ENCODE assay signal across 8 cellular contexts in the genomic region with DNA sequence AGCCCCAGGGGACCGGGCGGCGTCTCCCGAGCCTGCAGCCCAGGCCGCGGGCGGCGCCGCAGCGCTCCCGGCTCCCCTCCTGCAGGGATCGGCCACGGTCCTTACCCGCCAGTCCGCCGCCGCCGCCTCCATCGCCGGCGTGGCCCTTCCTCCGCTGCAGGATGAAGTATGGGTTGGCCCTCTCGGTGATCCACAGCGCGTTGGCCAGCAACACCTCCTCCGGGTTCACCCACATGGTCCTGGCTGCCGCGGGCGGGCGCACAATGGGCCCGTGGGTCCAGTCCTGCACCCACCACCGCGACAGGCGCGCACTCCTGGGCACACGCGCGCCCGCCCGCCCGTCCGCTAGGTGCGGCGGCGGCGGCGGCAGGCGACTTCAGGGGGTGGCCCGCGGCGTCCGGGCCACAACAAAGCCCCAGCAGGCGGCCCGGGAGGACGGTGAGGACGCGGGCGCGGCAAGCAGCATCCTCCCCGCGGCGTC. TPM values are rescaled to one million over a fixed set of nuclear protein-coding genes. Genes with fewer than 3 reads are reported as not detected.
DNase-seq lines count a peak whose midpoint lies in the region; ATAC-seq and TF ChIP-seq lines count a peak whose summit lies in the region.

No MANE protein-coding gene starts in this region.

- peak overlapping the region; percentile 95 for H3K27ac ChIP-seq in RWPE1
- H3K27ac ChIP-seq in dorsolateral prefrontal cortex = peak overlapping the region in 58 of 59 donors; percentile 0 to 98 (median 93)
- peak overlapping the region; percentile 91 to 99 (median 96) for H3K27ac ChIP-seq in right lobe of liver

- H3K36me3 ChIP-seq in right lobe of liver = no peaks in the 10 kb centered on the region

- POLR2A ChIA-PET in RWPE1 (lab: Yijun Ruan, JAX; ENCODE audit: low non-redundant PET) = interaction anchor here (0.6 to 0.7 kb wide), 2 partner anchors 15 to 95 kb away, joined by 3 read pairs; no protein-coding TSS in a partner anchor

- TF ChIP-seq POLR2A in right lobe of liver (IDR thresholded peaks at IDR 0.05) = no peak

- TF ChIP-seq CTCF in RWPE1 (conservative IDR thresholded peaks at IDR 0.05; ENCODE audit: low read depth) = no peak
- TF ChIP-seq CTCF in dorsolateral prefrontal cortex (IDR thresholded peaks at IDR 0.05 in 54 of 56, conservative IDR thresholded peaks at IDR 0.05 in 2 of 56; ENCODE audit: low read depth in 1 of 56, partially characterized antibody in 56 of 56) = no peak
- TF ChIP-seq CTCF in right lobe of liver (IDR thresholded peaks at IDR 0.05) = no peak

- WGBS in right lobe of liver (ENCODE audit: insufficient coverage, low coverage, low lambda C conversion rate, missing lambda C conversion rate) = 0% methylated on average over 3 of the region's 62 CpGs

- H3K4me3 ChIP-seq in dorsolateral prefrontal cortex (peak overlapping the region; percentile 54 to 87 (median 76)), right lobe of liver (peak overlapping the region; percentile 56 to 74 (median 71))

- no peaks in the 10 kb centered on the region for H3K4me1 ChIP-seq in right lobe of liver

- CTCF ChIA-PET in RWPE1 (lab: Yijun Ruan, JAX) = interaction anchor here (0.5 to 0.7 kb wide), 2 partner anchors 27 to 1975 kb away, joined by 3 read pairs; no protein-coding TSS in a partner anchor

- H3K27me3 ChIP-seq in dorsolateral prefrontal cortex = peaks cover 0 to 23% (median 0%) of the 10 kb centered on the region in 45 donors
- H3K27me3 ChIP-seq in right lobe of liver = no peaks in the 10 kb centered on the region

- DNase-seq in COLO668 (lab: John Stamatoyannopoulos, UW; ENCODE audit: unreplicated experiment) (peak; percentile 89), RWPE1 (ENCODE audit: low spot score) (peak; percentile 31), dorsolateral prefrontal cortex (peak in 8 of 10 donors; percentile 27 to 64 (median 45)), right lobe of liver (peak; percentile 54 to 63 (median 56)), stromal cell of bone marrow (ENCODE audit: low read depth) (peak; percentile 25), NCI-H774 (lab: John Stamatoyannopoulos, UW) (no peak)

- intact Hi-C loops in dorsolateral prefrontal cortex (cut with DNase I) (no loop called here), right lobe of liver (cut with DNase I) (no loop called here)

- peak; percentile 34 for ATAC-seq in GM18870 (IDR thresholded peaks at IDR 0.05; ENCODE audit: unreplicated experiment)
- ATAC-seq in HG03039 (IDR thresholded peaks at IDR 0.05; ENCODE audit: unreplicated experiment) = peak; percentile 52
- peak; percentile 25 to 63 (median 50) for ATAC-seq in right lobe of liver

- H3K9me3 ChIP-seq in right lobe of liver = no peaks in the 10 kb centered on the region

RNA-seq across cellular contexts. Expression of a gene that starts 0.3 kb away (rescaled TPM):
- total RNA-seq in dorsolateral prefrontal cortex (10 to 100 TPM; 17.1 to 67.7 (median 41.2) TPM), right lobe of liver (10 to 100 TPM in 3 of 6 experiments, 1 to 10 TPM in 3; 6.6 to 17.9 (median 9.4) TPM)
